In genomic region chr21:16993416-16994044, GRCh38 we compare ENCODE assay signal across 2 cellular contexts.
TF ChIP-seq lines count a peak whose summit lies in the region.

No MANE protein-coding gene starts in this region.

TF ChIP-seq in SK-N-SH treated with all-trans-retinoic acid at 6 μM for 48 hours, 23 proteins besides CTCF, POLR2A, EP300 and RAD21 (continued from another document):
- TF ChIP-seq, protein P1, sequence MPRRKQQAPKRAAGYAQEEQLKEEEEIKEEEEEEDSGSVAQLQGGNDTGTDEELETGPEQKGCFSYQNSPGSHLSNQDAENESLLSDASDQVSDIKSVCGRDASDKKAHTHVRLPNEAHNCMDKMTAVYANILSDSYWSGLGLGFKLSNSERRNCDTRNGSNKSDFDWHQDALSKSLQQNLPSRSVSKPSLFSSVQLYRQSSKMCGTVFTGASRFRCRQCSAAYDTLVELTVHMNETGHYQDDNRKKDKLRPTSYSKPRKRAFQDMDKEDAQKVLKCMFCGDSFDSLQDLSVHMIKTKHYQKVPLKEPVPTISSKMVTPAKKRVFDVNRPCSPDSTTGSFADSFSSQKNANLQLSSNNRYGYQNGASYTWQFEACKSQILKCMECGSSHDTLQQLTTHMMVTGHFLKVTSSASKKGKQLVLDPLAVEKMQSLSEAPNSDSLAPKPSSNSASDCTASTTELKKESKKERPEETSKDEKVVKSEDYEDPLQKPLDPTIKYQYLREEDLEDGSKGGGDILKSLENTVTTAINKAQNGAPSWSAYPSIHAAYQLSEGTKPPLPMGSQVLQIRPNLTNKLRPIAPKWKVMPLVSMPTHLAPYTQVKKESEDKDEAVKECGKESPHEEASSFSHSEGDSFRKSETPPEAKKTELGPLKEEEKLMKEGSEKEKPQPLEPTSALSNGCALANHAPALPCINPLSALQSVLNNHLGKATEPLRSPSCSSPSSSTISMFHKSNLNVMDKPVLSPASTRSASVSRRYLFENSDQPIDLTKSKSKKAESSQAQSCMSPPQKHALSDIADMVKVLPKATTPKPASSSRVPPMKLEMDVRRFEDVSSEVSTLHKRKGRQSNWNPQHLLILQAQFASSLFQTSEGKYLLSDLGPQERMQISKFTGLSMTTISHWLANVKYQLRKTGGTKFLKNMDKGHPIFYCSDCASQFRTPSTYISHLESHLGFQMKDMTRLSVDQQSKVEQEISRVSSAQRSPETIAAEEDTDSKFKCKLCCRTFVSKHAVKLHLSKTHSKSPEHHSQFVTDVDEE (CRISPR knock-in tag; IDR thresholded peaks at IDR 0.05), result no peak
- TF ChIP-seq TCF4 (CRISPR knock-in tag; IDR thresholded peaks at IDR 0.05; ENCODE audit: borderline replicate concordance) (peak; percentile 57; the same call in 1 of the 2 replicates), TOX (CRISPR knock-in tag; IDR thresholded peaks at IDR 0.05; ENCODE audit: borderline replicate concordance) (no peak), ZNF565 (CRISPR knock-in tag; conservative IDR thresholded peaks at IDR 0.05; ENCODE audit: low read depth) (no peak), BACH2 (CRISPR knock-in tag; IDR thresholded peaks at IDR 0.05; ENCODE audit: borderline replicate concordance) (no peak), SNAI2 (CRISPR knock-in tag; IDR thresholded peaks at IDR 0.05) (0 out of 2 replicates have a peak, but pooled peaks have one; percentile 73), ZFP30 (CRISPR knock-in tag; IDR thresholded peaks at IDR 0.05) (no peak), GLIS3 (CRISPR knock-in tag; IDR thresholded peaks at IDR 0.05) (0 out of 2 replicates have a peak, but pooled peaks have one; percentile 61), OSR1 (CRISPR knock-in tag; IDR thresholded peaks at IDR 0.05) (no peak)
- TF ChIP-seq, protein P2, sequence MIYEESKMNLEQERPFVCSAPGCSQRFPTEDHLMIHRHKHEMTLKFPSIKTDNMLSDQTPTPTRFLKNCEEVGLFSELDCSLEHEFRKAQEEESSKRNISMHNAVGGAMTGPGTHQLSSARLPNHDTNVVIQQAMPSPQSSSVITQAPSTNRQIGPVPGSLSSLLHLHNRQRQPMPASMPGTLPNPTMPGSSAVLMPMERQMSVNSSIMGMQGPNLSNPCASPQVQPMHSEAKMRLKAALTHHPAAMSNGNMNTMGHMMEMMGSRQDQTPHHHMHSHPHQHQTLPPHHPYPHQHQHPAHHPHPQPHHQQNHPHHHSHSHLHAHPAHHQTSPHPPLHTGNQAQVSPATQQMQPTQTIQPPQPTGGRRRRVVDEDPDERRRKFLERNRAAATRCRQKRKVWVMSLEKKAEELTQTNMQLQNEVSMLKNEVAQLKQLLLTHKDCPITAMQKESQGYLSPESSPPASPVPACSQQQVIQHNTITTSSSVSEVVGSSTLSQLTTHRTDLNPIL (CRISPR knock-in tag; IDR thresholded peaks at IDR 0.05; ENCODE audit: low read depth), result peak; percentile 89
- TF ChIP-seq, protein P3, sequence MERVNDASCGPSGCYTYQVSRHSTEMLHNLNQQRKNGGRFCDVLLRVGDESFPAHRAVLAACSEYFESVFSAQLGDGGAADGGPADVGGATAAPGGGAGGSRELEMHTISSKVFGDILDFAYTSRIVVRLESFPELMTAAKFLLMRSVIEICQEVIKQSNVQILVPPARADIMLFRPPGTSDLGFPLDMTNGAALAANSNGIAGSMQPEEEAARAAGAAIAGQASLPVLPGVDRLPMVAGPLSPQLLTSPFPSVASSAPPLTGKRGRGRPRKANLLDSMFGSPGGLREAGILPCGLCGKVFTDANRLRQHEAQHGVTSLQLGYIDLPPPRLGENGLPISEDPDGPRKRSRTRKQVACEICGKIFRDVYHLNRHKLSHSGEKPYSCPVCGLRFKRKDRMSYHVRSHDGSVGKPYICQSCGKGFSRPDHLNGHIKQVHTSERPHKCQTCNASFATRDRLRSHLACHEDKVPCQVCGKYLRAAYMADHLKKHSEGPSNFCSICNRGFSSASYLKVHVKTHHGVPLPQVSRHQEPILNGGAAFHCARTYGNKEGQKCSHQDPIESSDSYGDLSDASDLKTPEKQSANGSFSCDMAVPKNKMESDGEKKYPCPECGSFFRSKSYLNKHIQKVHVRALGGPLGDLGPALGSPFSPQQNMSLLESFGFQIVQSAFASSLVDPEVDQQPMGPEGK (CRISPR knock-in tag; IDR thresholded peaks at IDR 0.05; ENCODE audit: borderline replicate concordance), result no peak

TF ChIP-seq in SK-N-SH, 30 proteins besides CTCF, POLR2A, EP300 and RAD21 (continued from another document):
- TF ChIP-seq FOXJ3 (CRISPR knock-in tag; IDR thresholded peaks at IDR 0.05) (no peak), FOXM1 (IDR thresholded peaks at IDR 0.05; ENCODE audit: low read depth) (no peak), USF2 (IDR thresholded peaks at IDR 0.05; ENCODE audit: borderline replicate concordance, low read depth, low read length) (no peak)
